In the genomic region with DNA sequence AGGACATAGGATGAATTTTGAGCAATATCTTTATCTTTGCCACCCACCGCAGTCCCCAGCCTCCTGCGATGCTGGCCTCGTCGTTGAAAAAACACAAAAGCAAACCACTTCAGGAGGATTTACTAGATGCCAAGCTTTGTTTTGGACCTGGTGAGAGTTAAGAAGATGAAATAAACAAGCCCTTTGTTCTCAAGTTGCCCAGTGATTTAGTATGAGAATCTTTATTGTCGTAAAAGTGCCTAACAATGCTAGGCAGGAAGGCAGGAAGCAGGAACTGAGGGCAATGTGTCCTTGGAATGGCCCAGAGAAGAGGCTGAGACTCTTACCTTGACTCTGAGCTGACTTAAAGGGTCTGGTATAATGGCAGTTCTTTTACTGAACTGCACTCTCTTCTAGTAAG, we compare ENCODE assay signal across 1 cellular context.
TF ChIP-seq lines count a peak whose summit lies in the region.

No MANE protein-coding gene starts in this region.

TF ChIP-seq in WTC11, 78 proteins besides CTCF, POLR2A, EP300 and RAD21 (continued from another document):
- no peak for TF ChIP-seq ZNF317 (CRISPR knock-in tag; IDR thresholded peaks at IDR 0.05; ENCODE audit: borderline replicate concordance, low read depth)
- TF ChIP-seq, protein P1, sequence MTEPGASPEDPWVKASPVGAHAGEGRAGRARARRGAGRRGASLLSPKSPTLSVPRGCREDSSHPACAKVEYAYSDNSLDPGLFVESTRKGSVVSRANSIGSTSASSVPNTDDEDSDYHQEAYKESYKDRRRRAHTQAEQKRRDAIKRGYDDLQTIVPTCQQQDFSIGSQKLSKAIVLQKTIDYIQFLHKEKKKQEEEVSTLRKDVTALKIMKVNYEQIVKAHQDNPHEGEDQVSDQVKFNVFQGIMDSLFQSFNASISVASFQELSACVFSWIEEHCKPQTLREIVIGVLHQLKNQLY (CRISPR knock-in tag; IDR thresholded peaks at IDR 0.05) = no peak
